Comparison of ENCODE assay signal across 9 cellular contexts in the genomic region with DNA sequence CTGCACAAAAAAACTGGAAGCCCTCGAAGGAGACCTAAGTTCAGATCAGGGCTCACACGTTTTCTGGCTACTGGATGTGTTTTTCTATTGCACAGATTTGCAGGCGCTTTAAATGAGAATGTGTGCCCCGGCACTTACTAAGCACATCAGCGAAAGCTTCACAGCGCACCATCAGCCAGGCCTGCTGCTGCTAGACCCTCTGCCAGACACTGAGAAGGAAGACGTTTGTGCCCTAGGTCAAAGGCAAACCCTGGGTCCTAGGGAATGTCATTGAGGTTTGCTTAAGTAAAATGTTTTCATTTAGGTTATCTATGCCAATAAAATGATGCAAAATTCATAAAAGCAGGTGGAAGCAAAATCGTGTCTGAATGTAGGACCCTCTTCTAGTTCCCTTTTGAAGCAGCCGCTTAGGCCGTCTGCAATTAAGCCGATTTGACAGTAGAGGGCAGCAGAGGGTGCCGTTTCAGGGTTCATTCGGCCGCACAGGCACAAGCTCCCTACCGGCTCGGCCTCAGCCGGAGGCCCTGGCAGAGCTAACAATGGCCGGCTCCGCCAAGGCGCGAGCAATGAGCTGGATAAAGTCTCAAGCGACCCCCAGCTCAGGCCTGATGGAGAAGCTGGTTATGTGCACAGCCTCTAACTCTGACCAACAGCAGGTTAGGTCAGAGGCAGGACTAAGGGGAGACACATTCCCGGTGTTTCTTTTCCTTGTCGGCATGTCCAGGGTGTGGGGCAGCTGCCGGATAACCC.
DNase-seq lines count a peak whose midpoint lies in the region; ATAC-seq lines count a peak whose summit lies in the region.
"Had no signal": no experiment of that assay in that cellular context is flagged by ENCODE, and none has a peak within 500 bp of the region (broad histone marks: within the 10 kb centered on the region; RNA-seq: fewer than 3 reads in every experiment).

No MANE protein-coding gene starts in this region.

- H3K27ac Mint-ChIP-seq in activated CD8-positive, alpha-beta T cell treated with anti-CD3 and anti-CD28 coated beads, Interleukin-2, amount 10 ng/mL, durations not matched to agents 7 days and 5 days = no peak overlapping the region
- H3K27ac Mint-ChIP-seq in stimulated activated effector memory CD8-positive, alpha-beta T cell treated with anti-CD3 and anti-CD28 coated beads, Interleukin-12 subunit alpha, Interleukin-12 subunit beta, amount 100 ng/mL, for 72 hours = no peak overlapping the region
- H3K27ac Mint-ChIP-seq: stimulated activated naive CD8-positive, alpha-beta T cell treated with anti-CD3 and anti-CD28 coated beads, Interleukin-15, Interleukin-2, amounts not matched to agents 100 ng/mL and 50 ng/mL, for 24 hours had no signal

- H3K4me3 Mint-ChIP-seq in activated CD8-positive, alpha-beta T cell treated with anti-CD3 and anti-CD28 coated beads, Interleukin-2, amount 10 ng/mL, durations not matched to agents 7 days and 5 days = no peak overlapping the region
- no peak overlapping the region for H3K4me3 Mint-ChIP-seq in stimulated activated effector memory CD8-positive, alpha-beta T cell treated with anti-CD3 and anti-CD28 coated beads, Interleukin-12 subunit alpha, Interleukin-12 subunit beta, amount 100 ng/mL, for 72 hours
- H3K4me3 Mint-ChIP-seq: stimulated activated naive CD8-positive, alpha-beta T cell treated with anti-CD3 and anti-CD28 coated beads, Interleukin-15, Interleukin-2, amounts not matched to agents 100 ng/mL and 50 ng/mL, for 24 hours had no signal

- peak; percentile 78 for DNase-seq in HK-2 (ENCODE audit: unreplicated experiment)
- DNase-seq in NCI-H774 (lab: John Stamatoyannopoulos, UW) = peak; percentile 76
- peak; percentile 70 for DNase-seq in activated CD8-positive, alpha-beta T cell treated with anti-CD3 and anti-CD28 coated beads, Interleukin-2, amount 10 ng/mL, durations not matched to agents 7 days and 5 days
- peak; percentile 18 to 65 for DNase-seq in stimulated activated effector memory CD8-positive, alpha-beta T cell treated with anti-CD3 and anti-CD28 coated beads, Interleukin-12 subunit alpha, Interleukin-12 subunit beta, amount 100 ng/mL, for 72 hours (ENCODE audit: low spot score in 2 of 2)

- no peaks in the 10 kb centered on the region for H3K4me1 Mint-ChIP-seq in activated CD8-positive, alpha-beta T cell treated with anti-CD3 and anti-CD28 coated beads, Interleukin-2, amount 10 ng/mL, durations not matched to agents 7 days and 5 days (ENCODE audit: low read depth)
- peaks cover 8% of the 10 kb centered on the region for H3K4me1 Mint-ChIP-seq in stimulated activated effector memory CD8-positive, alpha-beta T cell treated with anti-CD3 and anti-CD28 coated beads, Interleukin-12 subunit alpha, Interleukin-12 subunit beta, amount 100 ng/mL, for 72 hours

- H3K9me3 Mint-ChIP-seq in activated CD8-positive, alpha-beta T cell treated with anti-CD3 and anti-CD28 coated beads, Interleukin-2, amount 10 ng/mL, durations not matched to agents 7 days and 5 days (ENCODE audit: insufficient read depth) = no peaks in the 10 kb centered on the region
- no peaks in the 10 kb centered on the region for H3K9me3 Mint-ChIP-seq in stimulated activated effector memory CD8-positive, alpha-beta T cell treated with anti-CD3 and anti-CD28 coated beads, Interleukin-12 subunit alpha, Interleukin-12 subunit beta, amount 100 ng/mL, for 72 hours
- H3K9me3 Mint-ChIP-seq: stimulated activated naive CD8-positive, alpha-beta T cell treated with anti-CD3 and anti-CD28 coated beads, Interleukin-15, Interleukin-2, amounts not matched to agents 100 ng/mL and 50 ng/mL, for 24 hours had no signal

- H4K20me1 ChIP-seq in BLaER1 treated with 17β-estradiol and CSF1 and Interleukin-3, amounts not matched to agents 10 nM and 100 nM = no peaks in the 10 kb centered on the region

- no peaks in the 10 kb centered on the region for H3K27me3 ChIP-seq in BLaER1 treated with 17β-estradiol and CSF1 and Interleukin-3, amounts not matched to agents 10 nM and 100 nM
- no peaks in the 10 kb centered on the region for H3K27me3 ChIP-seq in mucosa of stomach (ENCODE audit: control insufficient read depth, insufficient read depth, low read length)

- H3K27me3 Mint-ChIP-seq in activated CD8-positive, alpha-beta T cell treated with anti-CD3 and anti-CD28 coated beads, Interleukin-2, amount 10 ng/mL, durations not matched to agents 7 days and 5 days (ENCODE audit: low read depth) = no peaks in the 10 kb centered on the region

- H3K4me2 ChIP-seq in BLaER1 treated with 17β-estradiol and CSF1 and Interleukin-3, amounts not matched to agents 10 nM and 100 nM = peak overlapping the region; percentile 32 to 65 (median 54); a peak in 21 of 22 replicates

- no peaks in the 10 kb centered on the region for H3K36me3 ChIP-seq in BLaER1 treated with 17β-estradiol and CSF1 and Interleukin-3, amounts not matched to agents 10 nM and 100 nM
- no peaks in the 10 kb centered on the region for H3K36me3 ChIP-seq in mucosa of stomach (ENCODE audit: control insufficient read depth, insufficient read depth, low read length)

- H3K4me1 ChIP-seq in BLaER1 treated with 17β-estradiol and CSF1 and Interleukin-3, amounts not matched to agents 10 nM and 100 nM = peaks cover 24 to 48% (median 40%) of the 10 kb centered on the region in 10 experiments; a peak in 18 of 20 replicates
- peaks cover 33% of the 10 kb centered on the region for H3K4me1 ChIP-seq in mucosa of stomach (ENCODE audit: control insufficient read depth, insufficient read depth, low read length)

- H3K4me3 ChIP-seq in BLaER1 treated with 17β-estradiol and CSF1 and Interleukin-3, amounts not matched to agents 10 nM and 100 nM = no peak overlapping the region
- H3K4me3 ChIP-seq in mucosa of stomach (ENCODE audit: low read length) = no peak overlapping the region

- ATAC-seq in GM19397 (IDR thresholded peaks at IDR 0.05; ENCODE audit: unreplicated experiment) (peak; percentile 80), esophagus mucosa (peak; percentile 89)
- ATAC-seq in activated CD8-positive, alpha-beta T cell treated with anti-CD3 and anti-CD28 coated beads, Interleukin-2, amount 10 ng/mL, durations not matched to agents 7 days and 5 days = peak; percentile 76
- ATAC-seq in stimulated activated effector memory CD8-positive, alpha-beta T cell treated with anti-CD3 and anti-CD28 coated beads, Interleukin-12 subunit alpha, Interleukin-12 subunit beta, amount 100 ng/mL, for 72 hours = peak; percentile 50

- POLR2A ChIA-PET in activated CD8-positive, alpha-beta T cell treated with anti-CD3 and anti-CD28 coated beads, Interleukin-2, amount 10 ng/mL, durations not matched to agents 7 days and 5 days (lab: Charles Lee) = no interaction called here

- CTCF ChIA-PET in activated CD8-positive, alpha-beta T cell treated with anti-CD3 and anti-CD28 coated beads, Interleukin-2, amount 10 ng/mL, durations not matched to agents 7 days and 5 days (lab: Charles Lee) = interaction anchor here (0.7 to 3.8 kb wide), 23 partner anchors 9 to 1757 kb away, joined by 3 to 30 read pairs (median 4); a partner anchor contains a TSS

- H3K36me3 Mint-ChIP-seq in activated CD8-positive, alpha-beta T cell treated with anti-CD3 and anti-CD28 coated beads, Interleukin-2, amount 10 ng/mL, durations not matched to agents 7 days and 5 days (ENCODE audit: low read depth) = no peaks in the 10 kb centered on the region
- H3K36me3 Mint-ChIP-seq in stimulated activated effector memory CD8-positive, alpha-beta T cell treated with anti-CD3 and anti-CD28 coated beads, Interleukin-12 subunit alpha, Interleukin-12 subunit beta, amount 100 ng/mL, for 72 hours = no peaks in the 10 kb centered on the region

- H3K27ac ChIP-seq in BLaER1 treated with 17β-estradiol and CSF1 and Interleukin-3, amounts not matched to agents 10 nM and 100 nM = peak overlapping the region in 5 of 11 experiments; percentile 4 to 39 (median 24); a peak in 6 of 22 replicates

- peak overlapping the region in 4 of 11 experiments; percentile 7 to 37 (median 22); a peak in 3 of 22 replicates for H3K9ac ChIP-seq in BLaER1 treated with 17β-estradiol and CSF1 and Interleukin-3, amounts not matched to agents 10 nM and 100 nM
- H3K9ac ChIP-seq in mucosa of stomach (ENCODE audit: low read length) = peak overlapping the region; percentile 36

- H3K9me3 ChIP-seq in BLaER1 treated with 17β-estradiol and CSF1 and Interleukin-3, amounts not matched to agents 10 nM and 100 nM (replicated peaks in 1 of 11) = peaks cover 0 to 7% (median 0%) of the 10 kb centered on the region in 11 experiments; a peak in 1 of 22 replicates
- H3K9me3 ChIP-seq in mucosa of stomach (ENCODE audit: control insufficient read depth, low read length) = no peaks in the 10 kb centered on the region
